In the genomic region with DNA sequence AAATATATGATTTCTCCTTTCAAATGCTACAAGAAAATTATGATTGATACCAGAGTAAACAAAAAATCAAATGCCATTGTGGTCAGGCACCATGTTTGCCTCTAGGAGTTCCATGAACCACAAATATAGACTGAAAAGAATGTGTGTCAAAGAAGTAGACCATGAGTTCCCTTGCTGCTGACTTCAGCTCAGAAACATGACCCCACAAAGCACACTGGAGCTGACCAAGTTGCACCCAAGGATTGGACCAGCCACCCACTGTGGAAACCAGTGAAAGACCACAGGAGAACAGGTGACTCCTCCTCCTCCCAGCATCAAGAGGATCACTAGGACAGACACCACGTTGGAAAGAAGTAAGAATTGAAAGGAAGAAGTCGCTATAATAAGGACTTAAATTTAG, we compare ENCODE assay signal across 23 cellular contexts.
"Had no signal": no experiment of that assay in that cellular context is flagged by ENCODE, and none has a peak within 500 bp of the region (broad histone marks: within the 10 kb centered on the region; RNA-seq: fewer than 3 reads in every experiment).

No MANE protein-coding gene starts in this region.

- H3K27ac Mint-ChIP-seq: activated CD4-positive, alpha-beta memory T cell treated with anti-CD3 and anti-CD28 coated beads, Interleukin-2, amount 10 ng/mL, durations not matched to agents 7 days and 5 days; activated CD4-positive, alpha-beta T cell treated with anti-CD3 and anti-CD28 coated beads, Interleukin-2, amount 10 ng/mL, durations not matched to agents 7 days and 5 days; activated naive CD4-positive, alpha-beta T cell treated with anti-CD3 and anti-CD28 coated beads, Interleukin-2, amount 10 ng/mL, durations not matched to agents 7 days and 5 days; activated T-cell treated with anti-CD3 and anti-CD28 coated beads, Interleukin-2, amount 50 U/mL, for 24 hours; endodermal cell; naive B cell had no signal

- H3K27me3 ChIP-seq: neutrophil, pancreas, right atrium auricular region, upper lobe of right lung had no signal

- H3K27me3 Mint-ChIP-seq: activated CD4-positive, alpha-beta memory T cell treated with anti-CD3 and anti-CD28 coated beads, Interleukin-2, amount 10 ng/mL, durations not matched to agents 7 days and 5 days; activated CD4-positive, alpha-beta T cell treated with anti-CD3 and anti-CD28 coated beads, Interleukin-2, amount 10 ng/mL, durations not matched to agents 7 days and 5 days; activated naive CD4-positive, alpha-beta T cell treated with anti-CD3 and anti-CD28 coated beads, Interleukin-2, amount 10 ng/mL, durations not matched to agents 7 days and 5 days; activated T-cell treated with anti-CD3 and anti-CD28 coated beads, Interleukin-2, amount 50 U/mL, for 24 hours; central memory CD8-positive, alpha-beta T cell; dendritic cell treated with granulocyte-macrophage colony-stimulating factor and Interleukin-4, amounts not matched to agents 40 ng/mL and 50 ng/mL, for 4 days; naive B cell had no signal

- H3K9me3 ChIP-seq: mucosa of descending colon, neutrophil, pancreas, right atrium auricular region, upper lobe of right lung had no signal

- H3K9me3 Mint-ChIP-seq: activated CD4-positive, alpha-beta memory T cell treated with anti-CD3 and anti-CD28 coated beads, Interleukin-2, amount 10 ng/mL, durations not matched to agents 7 days and 5 days; activated CD4-positive, alpha-beta T cell treated with anti-CD3 and anti-CD28 coated beads, Interleukin-2, amount 10 ng/mL, durations not matched to agents 7 days and 5 days; activated naive CD4-positive, alpha-beta T cell treated with anti-CD3 and anti-CD28 coated beads, Interleukin-2, amount 10 ng/mL, durations not matched to agents 7 days and 5 days; activated T-cell treated with anti-CD3 and anti-CD28 coated beads, Interleukin-2, amount 50 U/mL, for 24 hours; endodermal cell; nephron progenitor cell had no signal

- H3K4me1 ChIP-seq: upper lobe of right lung had no signal

- ATAC-seq: esophagus mucosa; left ventricle myocardium superior; mucosa of descending colon; pancreas; stimulated activated naive CD8-positive, alpha-beta T cell treated with anti-CD3 and anti-CD28 coated beads, Interleukin-15, Interleukin-2, amounts not matched to agents 100 U/mL and 50 U/mL, for 24 hours; upper lobe of right lung had no signal

- H3K4me3 Mint-ChIP-seq: activated CD4-positive, alpha-beta memory T cell treated with anti-CD3 and anti-CD28 coated beads, Interleukin-2, amount 10 ng/mL, durations not matched to agents 7 days and 5 days; activated CD4-positive, alpha-beta T cell treated with anti-CD3 and anti-CD28 coated beads, Interleukin-2, amount 10 ng/mL, durations not matched to agents 7 days and 5 days; activated naive CD4-positive, alpha-beta T cell treated with anti-CD3 and anti-CD28 coated beads, Interleukin-2, amount 10 ng/mL, durations not matched to agents 7 days and 5 days; activated T-cell treated with anti-CD3 and anti-CD28 coated beads, Interleukin-2, amount 50 U/mL, for 24 hours; central memory CD8-positive, alpha-beta T cell; dendritic cell treated with granulocyte-macrophage colony-stimulating factor and Interleukin-4, amounts not matched to agents 40 ng/mL and 50 ng/mL, for 4 days; endodermal cell; naive B cell; nephron progenitor cell had no signal

- DNase-seq: activated CD4-positive, alpha-beta memory T cell treated with anti-CD3 and anti-CD28 coated beads, Interleukin-2, amount 10 ng/mL, durations not matched to agents 7 days and 5 days; activated CD4-positive, alpha-beta T cell treated with anti-CD3 and anti-CD28 coated beads for 1 hour; activated CD4-positive, alpha-beta T cell treated with anti-CD3 and anti-CD28 coated beads, Interleukin-2, amount 10 ng/mL, durations not matched to agents 7 days and 5 days; activated CD8-positive, alpha-beta memory T cell treated with anti-CD3 and anti-CD28 coated beads, Interleukin-2, amount 50 U/mL, for 48 hours; activated gamma-delta T cell; activated naive CD4-positive, alpha-beta T cell treated with anti-CD3 and anti-CD28 coated beads, Interleukin-2, amount 10 ng/mL, durations not matched to agents 7 days and 5 days; activated T-cell treated with anti-CD3 and anti-CD28 coated beads, Interleukin-2, amount 50 U/mL, for 24 hours; endodermal cell; islet precursor cell; left ventricle myocardium superior; mucosa of descending colon; naive B cell; nephron progenitor cell; pancreas; stimulated activated CD4-positive, alpha-beta T cell treated with anti-CD3 and anti-CD28 coated beads, Interleukin-2, amount 100 ng/mL, for 48 hours; stimulated activated naive CD8-positive, alpha-beta T cell treated with anti-CD3 and anti-CD28 coated beads, Interleukin-15, Interleukin-2, amounts not matched to agents 100 U/mL and 50 U/mL, for 24 hours; T-helper 2 cell; upper lobe of right lung had no signal

- H3K27ac ChIP-seq: neutrophil, pancreas, right atrium auricular region, upper lobe of right lung had no signal

- H3K36me3 Mint-ChIP-seq: activated naive CD4-positive, alpha-beta T cell treated with anti-CD3 and anti-CD28 coated beads, Interleukin-2, amount 10 ng/mL, durations not matched to agents 7 days and 5 days had no signal

- H3K4me1 Mint-ChIP-seq: activated CD4-positive, alpha-beta memory T cell treated with anti-CD3 and anti-CD28 coated beads, Interleukin-2, amount 10 ng/mL, durations not matched to agents 7 days and 5 days; activated CD4-positive, alpha-beta T cell treated with anti-CD3 and anti-CD28 coated beads, Interleukin-2, amount 10 ng/mL, durations not matched to agents 7 days and 5 days; activated naive CD4-positive, alpha-beta T cell treated with anti-CD3 and anti-CD28 coated beads, Interleukin-2, amount 10 ng/mL, durations not matched to agents 7 days and 5 days; central memory CD8-positive, alpha-beta T cell had no signal

- H3K4me3 ChIP-seq: mucosa of descending colon, pancreas, right atrium auricular region, upper lobe of right lung had no signal

- H3K36me3 ChIP-seq: neutrophil, pancreas, right atrium auricular region, upper lobe of right lung had no signal
